ENCODE assay signal across 1 cellular context in the genomic region with DNA sequence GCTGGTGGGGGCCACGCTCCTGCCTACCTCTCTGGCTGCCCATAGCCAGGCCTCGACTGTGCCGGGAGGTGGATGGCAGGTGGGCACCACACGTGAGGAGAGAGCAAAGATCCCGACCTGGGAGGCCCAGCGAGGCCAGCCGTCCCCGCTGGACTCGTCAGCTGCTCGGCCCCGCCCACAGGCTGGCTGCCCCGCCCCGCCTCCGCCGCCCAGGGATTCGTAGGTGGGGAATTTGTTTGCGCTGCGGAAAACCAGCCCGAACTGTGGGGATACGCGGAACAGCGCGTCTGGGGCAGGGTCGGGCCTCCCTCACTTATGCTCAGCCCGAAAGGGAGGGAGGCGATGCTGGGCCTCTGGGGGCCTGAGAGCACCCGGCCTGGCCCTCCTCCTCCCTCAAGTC.
A peak's percentile ranks its signal among the peaks of the same experiment; 100 is the strongest.
TF ChIP-seq lines count a peak whose summit lies in the region.

No MANE protein-coding gene starts in this region.

TF ChIP-seq in K562, 482 proteins besides CTCF, POLR2A, EP300 and RAD21:
- TF ChIP-seq, protein P1, sequence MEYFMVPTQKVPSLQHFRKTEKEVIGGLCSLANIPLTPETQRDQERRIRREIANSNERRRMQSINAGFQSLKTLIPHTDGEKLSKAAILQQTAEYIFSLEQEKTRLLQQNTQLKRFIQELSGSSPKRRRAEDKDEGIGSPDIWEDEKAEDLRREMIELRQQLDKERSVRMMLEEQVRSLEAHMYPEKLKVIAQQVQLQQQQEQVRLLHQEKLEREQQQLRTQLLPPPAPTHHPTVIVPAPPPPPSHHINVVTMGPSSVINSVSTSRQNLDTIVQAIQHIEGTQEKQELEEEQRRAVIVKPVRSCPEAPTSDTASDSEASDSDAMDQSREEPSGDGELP (CRISPR knock-in tag; IDR thresholded peaks at IDR 0.05; ENCODE audit: borderline replicate concordance), result peak; percentile 76
- TF ChIP-seq TBL1XR1 (IDR thresholded peaks at IDR 0.05; ENCODE audit: low read length in 2 of 2), result no peak
